15 cellular contexts compared by ENCODE assay signal in the genomic region with DNA sequence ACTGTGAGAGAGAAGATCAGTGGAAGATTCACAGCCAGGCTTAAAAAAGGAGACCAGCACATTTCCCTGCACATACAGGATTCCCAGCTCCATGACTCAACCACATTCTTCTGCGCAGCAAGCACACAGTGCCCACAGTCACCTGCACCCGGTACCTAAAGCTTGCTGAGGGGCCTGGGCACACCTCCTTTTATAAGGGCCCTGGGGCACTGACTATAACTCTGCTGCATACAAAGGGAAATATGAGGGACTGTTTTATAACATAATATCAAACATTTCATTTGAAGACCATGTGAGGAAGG.
DNase-seq lines count a peak whose midpoint lies in the region; ATAC-seq and TF ChIP-seq lines count a peak whose summit lies in the region.
"Had no signal": no experiment of that assay in that cellular context is flagged by ENCODE, and none has a peak within 500 bp of the region (broad histone marks: within the 10 kb centered on the region; RNA-seq: fewer than 3 reads in every experiment).

No MANE protein-coding gene starts in this region.

- peaks cover 3% of the 10 kb centered on the region for H3K27me3 Mint-ChIP-seq in GM23338 (ENCODE audit: insufficient read depth, low read depth, poor library complexity)

- peak overlapping the region; percentile 13 for H3K9ac ChIP-seq in adipocyte (ENCODE audit: low read length)
- H3K9ac ChIP-seq: parathyroid adenoma had no signal

- H3F3A ChIP-seq in GM23338 (replicated peaks; ENCODE audit: low read depth), result no peaks in the 10 kb centered on the region

- H3K27ac ChIP-seq in ACC112 (ENCODE audit: low read depth, low read length), result peak overlapping the region; percentile 44; the same call in 1 of the 2 replicates
- no peak overlapping the region for H3K27ac ChIP-seq in GM23338 (ENCODE audit: low read depth)
- H3K27ac ChIP-seq: heart left ventricle, parathyroid adenoma had no signal

- H3K9me2 ChIP-seq in GM23338 (ENCODE audit: insufficient read depth), result peaks cover 4% of the 10 kb centered on the region; the same call in 1 of the 2 replicates

- H4K20me1 ChIP-seq in GM23338 (replicated peaks; ENCODE audit: insufficient read depth), result no peaks in the 10 kb centered on the region

- H3K4me3 Mint-ChIP-seq in GM23338, result no peak overlapping the region
- H3K4me3 Mint-ChIP-seq in stimulated activated effector memory CD8-positive, alpha-beta T cell treated with anti-CD3 and anti-CD28 coated beads, Interleukin-12 subunit alpha, Interleukin-12 subunit beta, amount 100 ng/mL, for 72 hours, result no peak overlapping the region
- H3K4me3 Mint-ChIP-seq: IgD-negative memory B cell had no signal

- ATAC-seq in GM23338, result no peak
- no peak for ATAC-seq in stimulated activated effector memory CD8-positive, alpha-beta T cell treated with anti-CD3 and anti-CD28 coated beads, Interleukin-12 subunit alpha, Interleukin-12 subunit beta, amount 100 ng/mL, for 72 hours

- no peak overlapping the region for H2AFZ ChIP-seq in ACC112 (ENCODE audit: low read length, unreplicated experiment)
- H2AFZ ChIP-seq in GM23338, result no peak overlapping the region
- H2AFZ ChIP-seq: parathyroid adenoma had no signal

- no peaks in the 10 kb centered on the region for H3K36me3 Mint-ChIP-seq in GM23338 (ENCODE audit: low read depth)
- H3K36me3 Mint-ChIP-seq in stimulated activated effector memory CD8-positive, alpha-beta T cell treated with anti-CD3 and anti-CD28 coated beads, Interleukin-12 subunit alpha, Interleukin-12 subunit beta, amount 100 ng/mL, for 72 hours, result no peaks in the 10 kb centered on the region

- TF ChIP-seq CTCF in GM23338 (conservative IDR thresholded peaks at IDR 0.05; ENCODE audit: low read depth in 2 of 2), result no peak
- no peak for TF ChIP-seq CTCF in kidney epithelial cell (IDR thresholded peaks at IDR 0.05; ENCODE audit: insufficient read depth, low read length, poor library complexity, severe bottlenecking)

- H3K36me3 ChIP-seq in ACC112 (ENCODE audit: insufficient read depth, low read length), result no peaks in the 10 kb centered on the region
- H3K36me3 ChIP-seq in GM23338 (ENCODE audit: insufficient read depth), result no peaks in the 10 kb centered on the region
- no peaks in the 10 kb centered on the region for H3K36me3 ChIP-seq in adipocyte (ENCODE audit: control insufficient read depth, insufficient read depth, low read length, severe bottlenecking)
- no peaks in the 10 kb centered on the region for H3K36me3 ChIP-seq in kidney epithelial cell (ENCODE audit: control insufficient read depth, insufficient read depth, low read length)
- H3K36me3 ChIP-seq: heart left ventricle had no signal

- H3K4me1 ChIP-seq in ACC112 (ENCODE audit: control insufficient read depth, insufficient read depth, low read length, unreplicated experiment) (peaks cover 41% of the 10 kb centered on the region), GM23338 (ENCODE audit: insufficient read depth) (peaks cover 33% of the 10 kb centered on the region), adipocyte (ENCODE audit: control insufficient read depth, insufficient read depth, low read length) (peaks cover 21% of the 10 kb centered on the region)
- H3K4me1 ChIP-seq: heart left ventricle, parathyroid adenoma had no signal

- H3K27me3 ChIP-seq in ACC112 (ENCODE audit: insufficient read depth, low read length) (peaks cover 4% of the 10 kb centered on the region; the same call in 1 of the 2 replicates), GM23338 (ENCODE audit: insufficient read depth) (no peaks in the 10 kb centered on the region), adipocyte (replicated peaks; ENCODE audit: control insufficient read depth, insufficient read depth, low read length) (no peaks in the 10 kb centered on the region), kidney epithelial cell (ENCODE audit: control insufficient read depth, insufficient read depth, low read length) (no peaks in the 10 kb centered on the region)

- peak overlapping the region; percentile 82 for H3K27ac Mint-ChIP-seq in GM23338
- H3K27ac Mint-ChIP-seq in stimulated activated effector memory CD8-positive, alpha-beta T cell treated with anti-CD3 and anti-CD28 coated beads, Interleukin-12 subunit alpha, Interleukin-12 subunit beta, amount 100 ng/mL, for 72 hours, result no peak overlapping the region
- H3K27ac Mint-ChIP-seq: activated T-helper 2 cell treated with anti-CD3 and anti-CD28 coated beads, Interferon-gamma antibody, Interleukin-2, Interleukin-4, amounts not matched to agents 10 μg/mL and 5 μg/mL and 100 μg/mL, durations not matched to agents 14 hours and 24 hours and 36 hours; IgD-negative memory B cell had no signal

- DNase-seq in GM23338 (ENCODE audit: low spot score), result no peak
- no peak for DNase-seq in adipocyte (ENCODE audit: low read depth)
- DNase-seq in kidney epithelial cell (ENCODE audit: low read depth), result peak; percentile 48
- DNase-seq in GM03348 (ENCODE audit: low spot score), result no peak
- DNase-seq in DMS153 treated with DMSO at 0.1 percent for 48 hours (lab: John Stamatoyannopoulos, UW; ENCODE audit: unreplicated experiment), result no peak
- DNase-seq in NCI-H1694 (lab: John Stamatoyannopoulos, UW), result no peak
- DNase-seq in stimulated activated effector memory CD8-positive, alpha-beta T cell treated with anti-CD3 and anti-CD28 coated beads, Interleukin-12 subunit alpha, Interleukin-12 subunit beta, amount 100 ng/mL, for 72 hours (ENCODE audit: low spot score in 2 of 2), result no peak
- DNase-seq: heart left ventricle, NCI-H1092, NCI-H2171 had no signal

- H3K4me1 Mint-ChIP-seq in GM23338, result peaks cover 35% of the 10 kb centered on the region
- H3K4me1 Mint-ChIP-seq in stimulated activated effector memory CD8-positive, alpha-beta T cell treated with anti-CD3 and anti-CD28 coated beads, Interleukin-12 subunit alpha, Interleukin-12 subunit beta, amount 100 ng/mL, for 72 hours, result no peaks in the 10 kb centered on the region

- H3K79me2 ChIP-seq in ACC112 (ENCODE audit: control insufficient read depth, insufficient read depth, low read length, unreplicated experiment) (no peaks in the 10 kb centered on the region), GM23338 (replicated peaks; ENCODE audit: insufficient read depth) (no peaks in the 10 kb centered on the region)
- H3K79me2 ChIP-seq: parathyroid adenoma had no signal

- no peak overlapping the region for H3K4me2 ChIP-seq in GM23338
- H3K4me2 ChIP-seq: smooth muscle cell had no signal

- no peaks in the 10 kb centered on the region for H3K9me3 ChIP-seq in adipocyte (ENCODE audit: control insufficient read depth, low read length)
- H3K9me3 ChIP-seq: heart left ventricle had no signal

- no peaks in the 10 kb centered on the region; the same call in 2 of the 3 replicates for H3K9me3 Mint-ChIP-seq in GM23338
- H3K9me3 Mint-ChIP-seq in stimulated activated effector memory CD8-positive, alpha-beta T cell treated with anti-CD3 and anti-CD28 coated beads, Interleukin-12 subunit alpha, Interleukin-12 subunit beta, amount 100 ng/mL, for 72 hours, result no peaks in the 10 kb centered on the region
- H3K9me3 Mint-ChIP-seq: activated T-helper 2 cell treated with anti-CD3 and anti-CD28 coated beads, Interferon-gamma antibody, Interleukin-2, Interleukin-4, amounts not matched to agents 10 μg/mL and 5 μg/mL and 100 μg/mL, durations not matched to agents 14 hours and 24 hours and 36 hours; IgD-negative memory B cell had no signal

- H3K4me3 ChIP-seq in ACC112 (ENCODE audit: low read depth, low read length) (no peak overlapping the region), GM23338 (no peak overlapping the region), adipocyte (ENCODE audit: low read length) (no peak overlapping the region), kidney epithelial cell (ENCODE audit: low read depth, low read length) (no peak overlapping the region)
- H3K4me3 ChIP-seq: heart left ventricle, smooth muscle cell had no signal

TF ChIP-seq in GM23338, 12 proteins besides CTCF, POLR2A, EP300 and RAD21 (continues in another document):
- TF ChIP-seq NANOG (IDR thresholded peaks at IDR 0.05; ENCODE audit: borderline replicate concordance) (no peak), ZNF114 (CRISPR knock-in tag; IDR thresholded peaks at IDR 0.05) (no peak), POLR2AphosphoS5 (IDR thresholded peaks at IDR 0.05; ENCODE audit: low read depth) (no peak), JUNB (IDR thresholded peaks at IDR 0.05; ENCODE audit: unreplicated experiment) (no peak), CREB1 (CRISPR knock-in tag; IDR thresholded peaks at IDR 0.05; ENCODE audit: low read depth) (no peak)
